In genomic region chr2:128560718-128561117, GRCh38 we compare ENCODE assay signal across 20 cellular contexts.
"Had no signal": no experiment of that assay in that cellular context is flagged by ENCODE, and none has a peak within 500 bp of the region (broad histone marks: within the 10 kb centered on the region; RNA-seq: fewer than 3 reads in every experiment).

No MANE protein-coding gene starts in this region.

- DNase-seq: Kasumi-1, MM.1S, NCI-H1092 treated with DMSO at 0.1 percent for 48 hours, NCI-H1436, NCI-H187, NCI-H2029, NCI-H2081 treated with DMSO at 0.1 percent for 48 hours, NCI-H2171, NCI-H226, NCI-H446, NCI-H510A, NCI-H524 treated with DMSO at 0.1 percent for 48 hours, NCI-H69, NCI-H774, SHP77, SK-N-SH had no signal

- H3K27ac ChIP-seq: KMS-11, RWPE1 had no signal

- FAIRE-seq: HepG2, K562 had no signal

- H3K4me3 ChIP-seq: K562 had no signal

- H3K9me3 ChIP-seq: SK-N-SH had no signal
